26 cellular contexts compared by ENCODE assay signal in the genomic region with DNA sequence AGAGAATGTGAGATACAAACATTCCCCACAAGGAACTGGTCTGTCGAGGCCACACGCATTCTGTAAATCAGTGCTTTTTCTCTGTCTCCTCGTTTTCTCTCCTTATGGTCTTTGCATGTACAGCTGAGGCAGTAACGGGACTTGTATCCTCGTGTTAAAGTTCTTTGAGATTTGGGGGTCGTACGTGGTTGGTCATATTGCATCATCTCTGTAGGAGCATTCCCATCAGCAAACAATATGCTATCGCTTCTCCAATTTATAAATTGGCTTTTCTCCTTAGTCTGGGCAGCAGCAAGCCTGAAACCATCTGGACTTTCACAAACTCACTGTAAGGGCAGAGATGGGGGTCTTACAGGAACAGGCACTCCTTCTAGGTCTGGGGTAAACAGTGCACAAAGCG. TPM values are rescaled to one million over a fixed set of nuclear protein-coding genes. Genes with fewer than 3 reads are reported as not detected.
DNase-seq lines count a peak whose midpoint lies in the region; ATAC-seq, FAIRE-seq and TF ChIP-seq lines count a peak whose summit lies in the region.
"Had no signal": no experiment of that assay in that cellular context is flagged by ENCODE, and none has a peak within 500 bp of the region (broad histone marks: within the 10 kb centered on the region; RNA-seq: fewer than 3 reads in every experiment).

No MANE protein-coding gene starts in this region.

- no peak overlapping the region for H3K4me3 Mint-ChIP-seq in activated naive CD8-positive, alpha-beta T cell treated with anti-CD3 and anti-CD28 coated beads, Interleukin-2, amount 50 U/mL, for 24 hours
- H3K4me3 Mint-ChIP-seq: CD14-positive monocyte; CD4-positive, alpha-beta T cell; CD8-positive, alpha-beta memory T cell had no signal

- no peaks in the 10 kb centered on the region for H3K9me3 ChIP-seq in HepG2 (ENCODE audit: low read length)
- H3K9me3 ChIP-seq in right lobe of liver, result no peaks in the 10 kb centered on the region
- no peaks in the 10 kb centered on the region for H3K9me3 ChIP-seq in K562 (replicated peaks; ENCODE audit: control insufficient read depth, insufficient read depth, low read depth, low read length)
- H3K9me3 ChIP-seq: A549, BE2C had no signal

- H3K27ac ChIP-seq in HepG2 (ENCODE audit: extremely low read length, insufficient read depth, low read length) (no peak overlapping the region), right lobe of liver (no peak overlapping the region), K562 (ENCODE audit: extremely low read depth, low read depth, low read length) (no peak overlapping the region)
- H3K27ac ChIP-seq: A549; BLaER1 treated with 17β-estradiol and CSF1 and Interleukin-3, amounts not matched to agents 10 nM and 100 nM; GM23248 had no signal

- no peak for ATAC-seq in HepG2
- ATAC-seq in right lobe of liver, result no peak
- ATAC-seq in K562, result no peak
- ATAC-seq in HG03025 (IDR thresholded peaks at IDR 0.05; ENCODE audit: low FRiP score, unreplicated experiment), result no peak
- no peak for ATAC-seq in activated naive CD8-positive, alpha-beta T cell treated with anti-CD3 and anti-CD28 coated beads, Interleukin-2, amount 50 U/mL, for 24 hours
- ATAC-seq: A549, GM12878 had no signal

- H3K4me3 ChIP-seq in HepG2 (replicated peaks in 1 of 3; ENCODE audit: insufficient read depth in 1 of 3, low read depth in 2 of 3, low read length in 3 of 3) (no peak overlapping the region), right lobe of liver (no peak overlapping the region), K562 (no peak overlapping the region)
- H3K4me3 ChIP-seq: A549; BLaER1 treated with 17β-estradiol and CSF1 and Interleukin-3, amounts not matched to agents 10 nM and 100 nM; GM12878; GM23248 had no signal

- H3K9me1 ChIP-seq in K562 (ENCODE audit: control insufficient read depth, insufficient read depth, low read length), result no peaks in the 10 kb centered on the region

- TF ChIP-seq EP300 in HepG2 (IDR thresholded peaks at IDR 0.05; ENCODE audit: low read depth in 2 of 2, low read length in 2 of 2) (no peak), HepG2 (CRISPR knock-in tag; IDR thresholded peaks at IDR 0.05; ENCODE audit: borderline replicate concordance) (no peak), K562 (IDR thresholded peaks at IDR 0.05; ENCODE audit: low read length) (no peak)

- H3K27ac Mint-ChIP-seq in activated naive CD8-positive, alpha-beta T cell treated with anti-CD3 and anti-CD28 coated beads, Interleukin-2, amount 50 U/mL, for 24 hours, result no peak overlapping the region
- H3K27ac Mint-ChIP-seq: CD14-positive monocyte; CD4-positive, alpha-beta T cell; CD8-positive, alpha-beta memory T cell had no signal

- H3K27me3 ChIP-seq in HepG2 (ENCODE audit: control insufficient read depth in 1 of 2, insufficient read depth in 2 of 2, low read length in 2 of 2), result peaks cover 0 to 18% of the 10 kb centered on the region in 2 experiments; a peak in 3 of 5 replicates
- no peaks in the 10 kb centered on the region for H3K27me3 ChIP-seq in right lobe of liver
- peaks cover 1 to 13% of the 10 kb centered on the region in 2 experiments; a peak in 3 of 5 replicates for H3K27me3 ChIP-seq in K562 (ENCODE audit: control insufficient read depth in 2 of 2, insufficient read depth in 2 of 2, low read length in 2 of 2)
- H3K27me3 ChIP-seq: BE2C; BLaER1 treated with 17β-estradiol and CSF1 and Interleukin-3, amounts not matched to agents 10 nM and 100 nM had no signal

- no peaks in the 10 kb centered on the region for H3K36me3 ChIP-seq in HepG2 (replicated peaks in 1 of 2; ENCODE audit: control insufficient read depth in 1 of 2, insufficient read depth in 2 of 2, low read length in 2 of 2)
- no peaks in the 10 kb centered on the region for H3K36me3 ChIP-seq in right lobe of liver
- no peaks in the 10 kb centered on the region for H3K36me3 ChIP-seq in K562 (ENCODE audit: control insufficient read depth, insufficient read depth, low read length)
- H3K36me3 ChIP-seq: BE2C had no signal

- H4K20me1 ChIP-seq in HepG2 (ENCODE audit: insufficient read depth, low read length) (no peaks in the 10 kb centered on the region), K562 (replicated peaks; ENCODE audit: control insufficient read depth, insufficient read depth, low read length) (0 out of 2 replicates have a peak, but pooled peaks cover 2% of the 10 kb centered on the region)
- H4K20me1 ChIP-seq: BLaER1 treated with 17β-estradiol and CSF1 and Interleukin-3, amounts not matched to agents 10 nM and 100 nM had no signal

- no peaks in the 10 kb centered on the region for H3K4me1 Mint-ChIP-seq in activated naive CD8-positive, alpha-beta T cell treated with anti-CD3 and anti-CD28 coated beads, Interleukin-2, amount 50 U/mL, for 24 hours
- H3K4me1 Mint-ChIP-seq: CD14-positive monocyte; CD8-positive, alpha-beta memory T cell had no signal

- H3K9ac ChIP-seq in HepG2 (ENCODE audit: insufficient read depth, low read depth, low read length) (no peak overlapping the region), K562 (ENCODE audit: insufficient read depth in 1 of 2, low read depth in 2 of 2, low read length in 2 of 2) (no peak overlapping the region)
- H3K9ac ChIP-seq: BLaER1 treated with 17β-estradiol and CSF1 and Interleukin-3, amounts not matched to agents 10 nM and 100 nM; GM23248 had no signal

- H3K79me2 ChIP-seq in HepG2 (ENCODE audit: insufficient read depth, low read length) (no peaks in the 10 kb centered on the region), K562 (ENCODE audit: control insufficient read depth, insufficient read depth, low read length) (no peaks in the 10 kb centered on the region)

- TF ChIP-seq CTCF in HepG2 (CRISPR knock-in tag; IDR thresholded peaks at IDR 0.05) (no peak), right lobe of liver (IDR thresholded peaks at IDR 0.05) (no peak), K562 (IDR thresholded peaks at IDR 0.05 in 2 of 3, conservative IDR thresholded peaks at IDR 0.05 in 1 of 3; ENCODE audit: insufficient read depth in 2 of 3, low read depth in 1 of 3, low read length in 3 of 3) (no peak)

- no peak for DNase-seq in HepG2 (ENCODE audit: low spot score)
- no peak for DNase-seq in right lobe of liver
- no peak for DNase-seq in K562 (ENCODE audit: extremely low read depth in 1 of 4, low spot score in 3 of 4)
- DNase-seq in posterior vena cava (ENCODE audit: low spot score), result peak; percentile 9
- DNase-seq in activated naive CD8-positive, alpha-beta T cell treated with anti-CD3 and anti-CD28 coated beads, Interleukin-2, amount 50 U/mL, for 24 hours, result no peak
- no peak for DNase-seq in NCI-H2227 (lab: John Stamatoyannopoulos, UW; ENCODE audit: unreplicated experiment)
- DNase-seq: 8988T; ACHN; AML-193; BE2C; CD4-positive, alpha-beta T cell; CD8-positive, alpha-beta memory T cell; DMS 273 treated with DMSO at 0.1 percent for 48 hours; DMS79; EL; GDM1; GM23248; HCEC 1CT had no signal

- H2AFZ ChIP-seq in HepG2 (ENCODE audit: low read length), result no peak overlapping the region
- no peak overlapping the region for H2AFZ ChIP-seq in K562 (ENCODE audit: low read depth, low read length)
- H2AFZ ChIP-seq: GM23248 had no signal

- CTCF ChIA-PET in HepG2 (lab: Yijun Ruan, JAX; ENCODE audit: low intra/inter-chr PET ratio, low total read pairs) (no interaction called here), K562 (lab: Yijun Ruan, JAX; ENCODE audit: low intra/inter-chr PET ratio) (no interaction called here)

- no peak for TF ChIP-seq RAD21 in HepG2 (CRISPR knock-in tag; IDR thresholded peaks at IDR 0.05)
- TF ChIP-seq RAD21 in K562 (CRISPR knock-in tag; conservative IDR thresholded peaks at IDR 0.05 in 1 of 2, IDR thresholded peaks at IDR 0.05 in 1 of 2), result no peak

- no peak overlapping the region for H3K4me2 ChIP-seq in HepG2 (ENCODE audit: low read depth, low read length)
- H3K4me2 ChIP-seq in K562 (ENCODE audit: insufficient read depth, low read length), result no peak overlapping the region
- H3K4me2 ChIP-seq: A549; BLaER1 treated with 17β-estradiol and CSF1 and Interleukin-3, amounts not matched to agents 10 nM and 100 nM had no signal

- BruUV-seq in HepG2 (replicated peaks; lab: Mats Ljungman, UMichigan) (no TSS peak), K562 (replicated peaks; lab: Mats Ljungman, UMichigan) (no TSS peak)

- in situ Hi-C loops in HepG2 (cut with HindIII; ENCODE audit: extremely low pct_ligation_motif_present, low pct_unique_long_range_greater_than_20kb) (no loop called here), K562 (cut with MboI) (no loop called here)

- intact Hi-C loops in HepG2 (cut with micrococcal nuclease; ENCODE audit: unreplicated experiment) (no loop called here), right lobe of liver (cut with DNase I) (no loop called here), K562 (cut with micrococcal nuclease) (no loop called here), posterior vena cava (cut with DNase I) (no loop called here)

- WGBS in HepG2 (ENCODE audit: low lambda C conversion rate), result 34% methylated on average over 9 of the region's 9 CpGs
- WGBS in right lobe of liver (ENCODE audit: insufficient coverage, low coverage, low lambda C conversion rate, missing lambda C conversion rate), result 61% methylated on average over 9 of the region's 9 CpGs
- 12% methylated on average over 9 of the region's 9 CpGs for WGBS in K562 (ENCODE audit: insufficient coverage, low coverage, missing lambda C conversion rate)

- no peaks in the 10 kb centered on the region for H3K36me3 Mint-ChIP-seq in activated naive CD8-positive, alpha-beta T cell treated with anti-CD3 and anti-CD28 coated beads, Interleukin-2, amount 50 U/mL, for 24 hours (ENCODE audit: low read depth)
- H3K36me3 Mint-ChIP-seq: CD14-positive monocyte; CD8-positive, alpha-beta memory T cell had no signal

- H3K27me3 Mint-ChIP-seq in activated naive CD8-positive, alpha-beta T cell treated with anti-CD3 and anti-CD28 coated beads, Interleukin-2, amount 50 U/mL, for 24 hours, result peaks cover 26% of the 10 kb centered on the region

- H3K9me3 Mint-ChIP-seq in activated naive CD8-positive, alpha-beta T cell treated with anti-CD3 and anti-CD28 coated beads, Interleukin-2, amount 50 U/mL, for 24 hours, result no peaks in the 10 kb centered on the region
- H3K9me3 Mint-ChIP-seq: CD4-positive, alpha-beta T cell; CD8-positive, alpha-beta memory T cell had no signal

- no peak for TF ChIP-seq POLR2A in HepG2 (IDR thresholded peaks at IDR 0.05; ENCODE audit: insufficient read depth in 1 of 2, low read depth in 2 of 2, low read length in 2 of 2)
- no peak for TF ChIP-seq POLR2A in right lobe of liver (IDR thresholded peaks at IDR 0.05)
- TF ChIP-seq POLR2A in K562 (conservative IDR thresholded peaks at IDR 0.05), result no peak

- POLR2A ChIA-PET in HepG2 (lab: Yijun Ruan, JAX), result no interaction called here
- POLR2A ChIA-PET in K562 (lab: Yijun Ruan, JAX), result interaction anchor here (0.6 to 1.2 kb wide), 4 partner anchors 10 to 347 kb away, joined by 3 to 5 read pairs (median 3); partner anchors contain the start of gene ARF1

- H3K4me1 ChIP-seq in HepG2 (ENCODE audit: insufficient read depth, low read length), result peaks cover 26% of the 10 kb centered on the region
- no peaks in the 10 kb centered on the region for H3K4me1 ChIP-seq in right lobe of liver
- H3K4me1 ChIP-seq in K562 (replicated peaks in 1 of 2; ENCODE audit: control insufficient read depth in 2 of 2, insufficient read depth in 2 of 2, low read length in 2 of 2), result peaks cover 10 to 13% of the 10 kb centered on the region in 2 experiments; a peak in 4 of 5 replicates
- H3K4me1 ChIP-seq: A549; BE2C; BLaER1 treated with 17β-estradiol and CSF1 and Interleukin-3, amounts not matched to agents 10 nM and 100 nM had no signal

- FAIRE-seq in HepG2 (lab: Jason Lieb, UNC) (no peak), K562 (lab: Jason Lieb, UNC) (no peak)
- FAIRE-seq: A549, D721Med, GM12878, GM19239 had no signal

RNA-seq across cellular contexts. Expression of gene TRIM17, which starts 13.0 kb away (rescaled TPM):
- total RNA-seq in HepG2 (2016; rRNA removed; fragmentation: Illumina TruSeq; extraction: Trizol) (0.64 TPM in 1 of 2 replicates, not detected in the other), right lobe of liver (not detected), K562 (2014; rRNA removed) (not detected in 2 replicates), K562 (2014; rRNA removed; fragmentation: Illumina TruSeq; extraction: Trizol) (not detected in 2 replicates), K562 (2015; rRNA removed; fragmentation: Illumina TruSeq; extraction: Trizol) (not detected in 2 replicates), K562 (2021) (not detected in 2 replicates), posterior vena cava (1 to 10 TPM in 1 of 2 donors, under 1 TPM in 1; 0.38 to 1.9 TPM)
- total RNA-seq in HepG2 (2016; cell fraction: cytosol; rRNA removed; fragmentation: Illumina TruSeq; extraction: Trizol; ENCODE audit: low read depth), result not detected in 2 replicates
- total RNA-seq in HepG2 (2016; cell fraction: insoluble cytoplasmic fraction; rRNA removed; fragmentation: Illumina TruSeq; extraction: Trizol), result 0.10 and 0.45 TPM in 2 replicates
- total RNA-seq in HepG2 (2016; cell fraction: membrane; rRNA removed; fragmentation: Illumina TruSeq; extraction: Trizol), result not detected in 2 replicates
- 0.72 and 0.81 TPM in 2 replicates for total RNA-seq in HepG2 (2016; cell fraction: nucleus; rRNA removed; fragmentation: Illumina TruSeq; extraction: Trizol)
- polyA plus RNA-seq in HepG2 (2011; rRNA removed) (0.22 and 0.32 TPM in 2 replicates), K562 (2011; rRNA removed) (not detected in 2 replicates), K562 (2014; fragmentation: Illumina TruSeq; extraction: Trizol) (not detected in 2 replicates), K562 (2014; fragmentation: Nextera tagmentation; extraction: Ambion mirVana) (not detected), K562 (2014; rRNA removed) (not detected in 2 replicates)
- polyA plus RNA-seq in HepG2 (2011; cell fraction: cytosol; rRNA removed), result 0.10 and 0.11 TPM in 2 replicates
- 1.6 and 1.9 TPM in 2 replicates for polyA plus RNA-seq in HepG2 (2011; cell fraction: nucleus; rRNA removed)
- 0.24 and 0.27 TPM in 2 replicates for polyA plus RNA-seq in HepG2 (2012)
- not detected in 2 replicates for polyA plus RNA-seq in HepG2 (2016; cell fraction: cytosol; fragmentation: Illumina TruSeq; extraction: Trizol; ENCODE audit: low read depth)
- 0.14 and 0.22 TPM in 2 replicates for polyA plus RNA-seq in HepG2 (2016; cell fraction: insoluble cytoplasmic fraction; fragmentation: Illumina TruSeq; extraction: Trizol; ENCODE audit: low read depth)
- polyA plus RNA-seq in HepG2 (2016; cell fraction: membrane; fragmentation: Illumina TruSeq; extraction: Trizol; ENCODE audit: low read depth), result not detected in 2 replicates
- 1.2 and 1.4 TPM in 2 replicates for polyA plus RNA-seq in HepG2 (2016; cell fraction: nucleus; fragmentation: Illumina TruSeq; extraction: Trizol; ENCODE audit: insufficient read depth, low read depth)
- 0.58 TPM in 1 of 2 replicates, not detected in the other for polyA minus RNA-seq in HepG2 (2011; rRNA and poly(A)+ RNA removed; ENCODE audit: low replicate concordance)
- polyA minus RNA-seq in HepG2 (2011; cell fraction: cytosol; rRNA and poly(A)+ RNA removed), result not detected in 2 replicates
- polyA minus RNA-seq in HepG2 (2011; cell fraction: nucleus; rRNA and poly(A)+ RNA removed), result 0.64 and 0.75 TPM in 2 replicates
- total RNA-seq in K562 (2011; cell fraction: chromatin; rRNA removed; ENCODE audit: low replicate concordance), result not detected in 2 replicates
- total RNA-seq in K562 (2011; cell fraction: nucleolus; rRNA removed), result 0.26 TPM in 1 of 2 replicates, not detected in the other
- not detected in 2 replicates for total RNA-seq in K562 (2011; cell fraction: nucleoplasm; rRNA removed)
- polyA plus RNA-seq in K562 (2011; cell fraction: cytosol; rRNA removed), result not detected in 2 replicates
- 0.07 TPM in 1 of 2 replicates, not detected in the other for polyA plus RNA-seq in K562 (2011; cell fraction: nucleus; rRNA removed)
- polyA plus RNA-seq in K562 (2012), result 0.35 and 0.83 TPM in 2 replicates
- polyA minus RNA-seq in K562 (2011; rRNA and poly(A)+ RNA removed), result not detected in 2 replicates
- polyA minus RNA-seq in K562 (2011; cell fraction: cytosol; rRNA and poly(A)+ RNA removed), result not detected in 2 replicates
- polyA minus RNA-seq in K562 (2011; cell fraction: nucleus; rRNA and poly(A)+ RNA removed), result not detected in 2 replicates
- total RNA-seq: GM12878, GM23248, H4 had no signal
- polyA plus RNA-seq: A549, CD14-positive monocyte had no signal

RNA-seq across cellular contexts. Expression of gene TRIM11, which starts 23.1 kb away (rescaled TPM):
- total RNA-seq in HepG2 (2016; rRNA removed; fragmentation: Illumina TruSeq; extraction: Trizol), result 9.7 and 16.1 TPM in 2 replicates
- 8.8 and 9.6 TPM in 2 replicates for total RNA-seq in HepG2 (2016; cell fraction: cytosol; rRNA removed; fragmentation: Illumina TruSeq; extraction: Trizol; ENCODE audit: low read depth)
- total RNA-seq in HepG2 (2016; cell fraction: insoluble cytoplasmic fraction; rRNA removed; fragmentation: Illumina TruSeq; extraction: Trizol), result 10.0 and 15.4 TPM in 2 replicates
- total RNA-seq in HepG2 (2016; cell fraction: membrane; rRNA removed; fragmentation: Illumina TruSeq; extraction: Trizol), result 12.1 and 13.4 TPM in 2 replicates
- 16.6 and 19.2 TPM in 2 replicates for total RNA-seq in HepG2 (2016; cell fraction: nucleus; rRNA removed; fragmentation: Illumina TruSeq; extraction: Trizol)
- polyA plus RNA-seq in HepG2 (2011; rRNA removed), result 6.3 and 8.8 TPM in 2 replicates
- polyA plus RNA-seq in HepG2 (2011; cell fraction: cytosol; rRNA removed), result 4.7 and 6.1 TPM in 2 replicates
- polyA plus RNA-seq in HepG2 (2011; cell fraction: nucleus; rRNA removed), result 33.2 and 33.5 TPM in 2 replicates
- 7.8 and 13.4 TPM in 2 replicates for polyA plus RNA-seq in HepG2 (2012)
- 1.3 and 1.5 TPM in 2 replicates for polyA plus RNA-seq in HepG2 (2016; cell fraction: cytosol; fragmentation: Illumina TruSeq; extraction: Trizol; ENCODE audit: low read depth)
- 9.6 and 11.4 TPM in 2 replicates for polyA plus RNA-seq in HepG2 (2016; cell fraction: insoluble cytoplasmic fraction; fragmentation: Illumina TruSeq; extraction: Trizol; ENCODE audit: low read depth)
- 2.2 and 2.7 TPM in 2 replicates for polyA plus RNA-seq in HepG2 (2016; cell fraction: membrane; fragmentation: Illumina TruSeq; extraction: Trizol; ENCODE audit: low read depth)
- 33.8 and 38.7 TPM in 2 replicates for polyA plus RNA-seq in HepG2 (2016; cell fraction: nucleus; fragmentation: Illumina TruSeq; extraction: Trizol; ENCODE audit: insufficient read depth, low read depth)
- 19.6 and 39.2 TPM in 2 replicates for polyA minus RNA-seq in HepG2 (2011; rRNA and poly(A)+ RNA removed; ENCODE audit: low replicate concordance)
- 6.6 and 7.0 TPM in 2 replicates for polyA minus RNA-seq in HepG2 (2011; cell fraction: cytosol; rRNA and poly(A)+ RNA removed)
- polyA minus RNA-seq in HepG2 (2011; cell fraction: nucleus; rRNA and poly(A)+ RNA removed), result 17.0 and 20.8 TPM in 2 replicates
- total RNA-seq in right lobe of liver, result 1 to 10 TPM; 5.2 to 8.3 (median 7.1) TPM
- 106 and 219 TPM in 2 replicates for total RNA-seq in K562 (2011; cell fraction: chromatin; rRNA removed; ENCODE audit: low replicate concordance)
- total RNA-seq in K562 (2011; cell fraction: nucleolus; rRNA removed), result 114 and 116 TPM in 2 replicates
- total RNA-seq in K562 (2011; cell fraction: nucleoplasm; rRNA removed), result 107 and 126 TPM in 2 replicates
- 45.1 and 49.1 TPM in 2 replicates for total RNA-seq in K562 (2014; rRNA removed)
- 14.8 and 18.0 TPM in 2 replicates for total RNA-seq in K562 (2014; rRNA removed; fragmentation: Illumina TruSeq; extraction: Trizol)
- total RNA-seq in K562 (2015; rRNA removed; fragmentation: Illumina TruSeq; extraction: Trizol), result 29.7 and 29.8 TPM in 2 replicates
- total RNA-seq in K562 (2021), result 64.3 and 66.8 TPM in 2 replicates
- 17.5 and 26.5 TPM in 2 replicates for polyA plus RNA-seq in K562 (2011; rRNA removed)
- 15.7 and 25.5 TPM in 2 replicates for polyA plus RNA-seq in K562 (2011; cell fraction: cytosol; rRNA removed)
- 67.6 and 116 TPM in 2 replicates for polyA plus RNA-seq in K562 (2011; cell fraction: nucleus; rRNA removed)
- 33.4 and 43.7 TPM in 2 replicates for polyA plus RNA-seq in K562 (2012)
- polyA plus RNA-seq in K562 (2014; fragmentation: Illumina TruSeq; extraction: Trizol), result 33.7 and 35.0 TPM in 2 replicates
- 1 to 10 TPM; 3.6 to 3.8 TPM for polyA plus RNA-seq in K562 (2014; fragmentation: Nextera tagmentation; extraction: Ambion mirVana)
- polyA plus RNA-seq in K562 (2014; rRNA removed), result 34.4 and 43.0 TPM in 2 replicates
- polyA minus RNA-seq in K562 (2011; rRNA and poly(A)+ RNA removed), result 24.4 and 25.6 TPM in 2 replicates
- polyA minus RNA-seq in K562 (2011; cell fraction: cytosol; rRNA and poly(A)+ RNA removed), result 22.2 and 23.9 TPM in 2 replicates
- polyA minus RNA-seq in K562 (2011; cell fraction: nucleus; rRNA and poly(A)+ RNA removed), result 42.0 and 46.8 TPM in 2 replicates
- total RNA-seq in posterior vena cava, result 10 to 100 TPM; 12.7 to 13.3 TPM

RNA-seq across cellular contexts. Expression of gene RNF187, which starts 57.5 kb away (rescaled TPM):
- 43.0 and 59.4 TPM in 2 replicates for total RNA-seq in HepG2 (2016; rRNA removed; fragmentation: Illumina TruSeq; extraction: Trizol)
- 8.6 and 11.6 TPM in 2 replicates for total RNA-seq in HepG2 (2016; cell fraction: cytosol; rRNA removed; fragmentation: Illumina TruSeq; extraction: Trizol; ENCODE audit: low read depth)
- total RNA-seq in HepG2 (2016; cell fraction: insoluble cytoplasmic fraction; rRNA removed; fragmentation: Illumina TruSeq; extraction: Trizol), result 41.8 and 57.0 TPM in 2 replicates
- 21.8 and 27.3 TPM in 2 replicates for total RNA-seq in HepG2 (2016; cell fraction: membrane; rRNA removed; fragmentation: Illumina TruSeq; extraction: Trizol)
- total RNA-seq in HepG2 (2016; cell fraction: nucleus; rRNA removed; fragmentation: Illumina TruSeq; extraction: Trizol), result 22.1 and 22.9 TPM in 2 replicates
- 41.2 and 41.3 TPM in 2 replicates for polyA plus RNA-seq in HepG2 (2011; rRNA removed)
- 38.3 TPM in 2 replicates for polyA plus RNA-seq in HepG2 (2011; cell fraction: cytosol; rRNA removed)
- 22.6 and 27.4 TPM in 2 replicates for polyA plus RNA-seq in HepG2 (2011; cell fraction: nucleus; rRNA removed)
- polyA plus RNA-seq in HepG2 (2012), result 48.3 and 79.3 TPM in 2 replicates
- polyA plus RNA-seq in HepG2 (2016; cell fraction: cytosol; fragmentation: Illumina TruSeq; extraction: Trizol; ENCODE audit: low read depth), result 10.5 and 14.2 TPM in 2 replicates
- 64.2 and 75.2 TPM in 2 replicates for polyA plus RNA-seq in HepG2 (2016; cell fraction: insoluble cytoplasmic fraction; fragmentation: Illumina TruSeq; extraction: Trizol; ENCODE audit: low read depth)
- 22.9 and 27.3 TPM in 2 replicates for polyA plus RNA-seq in HepG2 (2016; cell fraction: membrane; fragmentation: Illumina TruSeq; extraction: Trizol; ENCODE audit: low read depth)
- polyA plus RNA-seq in HepG2 (2016; cell fraction: nucleus; fragmentation: Illumina TruSeq; extraction: Trizol; ENCODE audit: insufficient read depth, low read depth), result 45.5 and 53.2 TPM in 2 replicates
- 55.5 and 56.5 TPM in 2 replicates for polyA minus RNA-seq in HepG2 (2011; rRNA and poly(A)+ RNA removed; ENCODE audit: low replicate concordance)
- 29.7 and 36.4 TPM in 2 replicates for polyA minus RNA-seq in HepG2 (2011; cell fraction: cytosol; rRNA and poly(A)+ RNA removed)
- 16.2 and 16.4 TPM in 2 replicates for polyA minus RNA-seq in HepG2 (2011; cell fraction: nucleus; rRNA and poly(A)+ RNA removed)
- 10 to 100 TPM; 43.9 to 66.6 (median 56.3) TPM for total RNA-seq in right lobe of liver
- total RNA-seq in K562 (2011; cell fraction: chromatin; rRNA removed; ENCODE audit: low replicate concordance), result 15.0 and 31.2 TPM in 2 replicates
- 24.3 and 25.7 TPM in 2 replicates for total RNA-seq in K562 (2011; cell fraction: nucleolus; rRNA removed)
- 24.3 and 28.9 TPM in 2 replicates for total RNA-seq in K562 (2011; cell fraction: nucleoplasm; rRNA removed)
- 44.1 and 53.7 TPM in 2 replicates for total RNA-seq in K562 (2014; rRNA removed)
- 32.0 and 40.3 TPM in 2 replicates for total RNA-seq in K562 (2014; rRNA removed; fragmentation: Illumina TruSeq; extraction: Trizol)
- total RNA-seq in K562 (2015; rRNA removed; fragmentation: Illumina TruSeq; extraction: Trizol), result 36.8 and 38.1 TPM in 2 replicates
- total RNA-seq in K562 (2021), result 114 and 119 TPM in 2 replicates
- polyA plus RNA-seq in K562 (2011; rRNA removed), result 45.6 and 52.7 TPM in 2 replicates
- polyA plus RNA-seq in K562 (2011; cell fraction: cytosol; rRNA removed), result 69.5 and 81.8 TPM in 2 replicates
- polyA plus RNA-seq in K562 (2011; cell fraction: nucleus; rRNA removed), result 23.0 and 28.0 TPM in 2 replicates
- 80.6 and 187 TPM in 2 replicates for polyA plus RNA-seq in K562 (2012)
- polyA plus RNA-seq in K562 (2014; fragmentation: Illumina TruSeq; extraction: Trizol), result 53.9 and 60.8 TPM in 2 replicates
- 1 to 10 TPM; 2.3 to 3.2 TPM for polyA plus RNA-seq in K562 (2014; fragmentation: Nextera tagmentation; extraction: Ambion mirVana)
- polyA plus RNA-seq in K562 (2014; rRNA removed), result 41.9 and 42.2 TPM in 2 replicates
- polyA minus RNA-seq in K562 (2011; rRNA and poly(A)+ RNA removed), result 42.6 and 50.7 TPM in 2 replicates
- polyA minus RNA-seq in K562 (2011; cell fraction: cytosol; rRNA and poly(A)+ RNA removed), result 44.9 and 65.3 TPM in 2 replicates
- 7.5 and 16.1 TPM in 2 replicates for polyA minus RNA-seq in K562 (2011; cell fraction: nucleus; rRNA and poly(A)+ RNA removed)
- total RNA-seq in posterior vena cava, result 10 to 100 TPM; 61.6 to 64.3 TPM

Comparison
In these comparisons a context has a peak if more than half of its experiments do, and no peak if none do; other contexts are left out.
1. Of the 241 proteins assayed by ChIP-seq in both HepG2 and K562: peak only in HepG2: none; only in K562: ATF4 and CEBPG; in both: CEBPB; in neither: 236; mixed calls (peak in some experiments, not most) for 2.